8 cellular contexts compared by ENCODE assay signal in genomic region chr2:101438555-101438954, GRCh38. TPM values are rescaled to one million over a fixed set of nuclear protein-coding genes. Genes with fewer than 3 reads are reported as not detected.
"Had no signal": no experiment of that assay in that cellular context is flagged by ENCODE, and none has a peak within 500 bp of the region (broad histone marks: within the 10 kb centered on the region; RNA-seq: fewer than 3 reads in every experiment).

No MANE protein-coding gene starts in this region.

RNA-seq across cellular contexts. Expression of gene RFX8, which starts 36.4 kb away (rescaled TPM):
- total RNA-seq: naive thymus-derived CD8-positive, alpha-beta T cell; osteocyte; transverse colon; upper lobe of right lung had no signal

RNA-seq across cellular contexts. Expression of gene CREG2, which starts 51.3 kb away (rescaled TPM):
- total RNA-seq: naive thymus-derived CD8-positive, alpha-beta T cell; natural killer cell treated with Interleukin-12 subunit alpha and Interleukin-12 subunit beta and Interleukin-15 and Interleukin-18, amount 100 ng/mL, for 72 hours; osteocyte; posterior vena cava; prostate gland; sciatic nerve; upper lobe of right lung had no signal
